ENCODE assay signal across 9 cellular contexts in genomic region chr11:44785856-44786606, GRCh38. TPM values are rescaled to one million over a fixed set of nuclear protein-coding genes. Genes with fewer than 3 reads are reported as not detected.
A peak's percentile ranks its signal among the peaks of the same experiment; 100 is the strongest.
DNase-seq lines count a peak whose midpoint lies in the region; FAIRE-seq and TF ChIP-seq lines count a peak whose summit lies in the region.
"Had no signal": no experiment of that assay in that cellular context is flagged by ENCODE, and none has a peak within 500 bp of the region (broad histone marks: within the 10 kb centered on the region; RNA-seq: fewer than 3 reads in every experiment).

No MANE protein-coding gene starts in this region.

- no peaks in the 10 kb centered on the region for H3K9me3 Mint-ChIP-seq in activated CD4-positive, alpha-beta memory T cell treated with anti-CD3 and anti-CD28 coated beads for 36 hours
- H3K9me3 Mint-ChIP-seq in activated CD4-positive, alpha-beta memory T cell treated with anti-CD3 and anti-CD28 coated beads, Interleukin-2, amount 10 ng/mL, durations not matched to agents 7 days and 5 days: no peaks in the 10 kb centered on the region

- H3K27me3 ChIP-seq in esophagus muscularis mucosa: no peaks in the 10 kb centered on the region

- H3K4me3 ChIP-seq in esophagus muscularis mucosa: no peak overlapping the region

- intact Hi-C loops in activated CD4-positive, alpha-beta memory T cell treated with anti-CD3 and anti-CD28 coated beads for 36 hours (cut with micrococcal nuclease): no loop called here
- intact Hi-C loops in esophagus muscularis mucosa (cut with DNase I): loop anchor here (10.0 kb wide), 1 partner anchor 161 kb away; no protein-coding TSS in a partner anchor

- peak in 1 of 3 experiments; percentile 22 for TF ChIP-seq CTCF in esophagus muscularis mucosa (IDR thresholded peaks at IDR 0.05)

- TF ChIP-seq EP300 in esophagus muscularis mucosa (IDR thresholded peaks at IDR 0.05): no peak

- POLR2A ChIA-PET in activated CD4-positive, alpha-beta memory T cell treated with anti-CD3 and anti-CD28 coated beads for 36 hours (lab: Charles Lee): no interaction called here
- POLR2A ChIA-PET in activated CD4-positive, alpha-beta memory T cell treated with anti-CD3 and anti-CD28 coated beads, Interleukin-2, amount 10 ng/mL, durations not matched to agents 7 days and 5 days (lab: Charles Lee): no interaction called here

- CTCF ChIA-PET in activated CD4-positive, alpha-beta memory T cell treated with anti-CD3 and anti-CD28 coated beads for 36 hours (lab: Charles Lee): interaction anchor here (1.3 to 2.3 kb wide), 3 partner anchors 10 to 126 kb away, joined by 4 to 16 read pairs (median 5); no protein-coding TSS in a partner anchor
- CTCF ChIA-PET in activated CD4-positive, alpha-beta memory T cell treated with anti-CD3 and anti-CD28 coated beads, Interleukin-2, amount 10 ng/mL, durations not matched to agents 7 days and 5 days (lab: Charles Lee): no interaction called here

- FAIRE-seq in urothelium cell line (lab: Jason Lieb, UNC): no peak

- no peak overlapping the region for H3K4me3 Mint-ChIP-seq in activated CD4-positive, alpha-beta memory T cell treated with anti-CD3 and anti-CD28 coated beads for 36 hours
- no peak overlapping the region for H3K4me3 Mint-ChIP-seq in activated CD4-positive, alpha-beta memory T cell treated with anti-CD3 and anti-CD28 coated beads, Interleukin-2, amount 10 ng/mL, durations not matched to agents 7 days and 5 days
- H3K4me3 Mint-ChIP-seq: CD14-positive monocyte had no signal

- no peak overlapping the region for H3K27ac Mint-ChIP-seq in activated CD4-positive, alpha-beta memory T cell treated with anti-CD3 and anti-CD28 coated beads for 36 hours
- no peak overlapping the region for H3K27ac Mint-ChIP-seq in activated CD4-positive, alpha-beta memory T cell treated with anti-CD3 and anti-CD28 coated beads, Interleukin-2, amount 10 ng/mL, durations not matched to agents 7 days and 5 days
- H3K27ac Mint-ChIP-seq: CD14-positive monocyte had no signal

- H3K27ac ChIP-seq in esophagus muscularis mucosa (replicated peaks in 1 of 4): peak overlapping the region; percentile 18 to 74 (median 66)

- no peak for TF ChIP-seq POLR2A in esophagus muscularis mucosa (IDR thresholded peaks at IDR 0.05; ENCODE audit: low read depth)

- peaks cover 54 to 99% (median 81%) of the 10 kb centered on the region in 4 donors for H3K4me1 ChIP-seq in esophagus muscularis mucosa

- no peaks in the 10 kb centered on the region for H3K9me3 ChIP-seq in esophagus muscularis mucosa

- no peaks in the 10 kb centered on the region for H3K27me3 Mint-ChIP-seq in activated CD4-positive, alpha-beta memory T cell treated with anti-CD3 and anti-CD28 coated beads for 36 hours
- H3K27me3 Mint-ChIP-seq in activated CD4-positive, alpha-beta memory T cell treated with anti-CD3 and anti-CD28 coated beads, Interleukin-2, amount 10 ng/mL, durations not matched to agents 7 days and 5 days: no peaks in the 10 kb centered on the region

- 41% methylated on average over 7 of the region's 7 CpGs for WGBS in esophagus muscularis mucosa

- peaks cover 3% of the 10 kb centered on the region for H3K36me3 Mint-ChIP-seq in activated CD4-positive, alpha-beta memory T cell treated with anti-CD3 and anti-CD28 coated beads for 36 hours
- no peaks in the 10 kb centered on the region for H3K36me3 Mint-ChIP-seq in activated CD4-positive, alpha-beta memory T cell treated with anti-CD3 and anti-CD28 coated beads, Interleukin-2, amount 10 ng/mL, durations not matched to agents 7 days and 5 days (ENCODE audit: low read depth)
- H3K36me3 Mint-ChIP-seq: CD14-positive monocyte had no signal

- DNase-seq in activated CD4-positive, alpha-beta memory T cell treated with anti-CD3 and anti-CD28 coated beads for 36 hours: peak; percentile 20
- no peak for DNase-seq in activated CD4-positive, alpha-beta memory T cell treated with anti-CD3 and anti-CD28 coated beads, Interleukin-2, amount 10 ng/mL, durations not matched to agents 7 days and 5 days
- peak; percentile 34 for DNase-seq in NCI-H1694 treated with DMSO at 0.1 percent for 48 hours (lab: John Stamatoyannopoulos, UW)
- DNase-seq in esophagus muscularis mucosa (ENCODE audit: extremely low spot score): no peak
- peak; percentile 28 for DNase-seq in stimulated activated CD8-positive, alpha-beta memory T cell treated with anti-CD3 and anti-CD28 coated beads, Interleukin-4, amount 100 ng/mL, for 48 hours
- no peak for DNase-seq in urothelium cell line (ENCODE audit: low spot score)
- no peak for DNase-seq in effector CD4-positive, alpha-beta T cell
- no peak for DNase-seq in NCI-H1092 treated with DMSO at 0.1 percent for 48 hours (lab: John Stamatoyannopoulos, UW)

- H3K4me1 Mint-ChIP-seq in activated CD4-positive, alpha-beta memory T cell treated with anti-CD3 and anti-CD28 coated beads for 36 hours (ENCODE audit: low read depth): no peaks in the 10 kb centered on the region
- no peaks in the 10 kb centered on the region for H3K4me1 Mint-ChIP-seq in activated CD4-positive, alpha-beta memory T cell treated with anti-CD3 and anti-CD28 coated beads, Interleukin-2, amount 10 ng/mL, durations not matched to agents 7 days and 5 days

- H3K36me3 ChIP-seq in esophagus muscularis mucosa: no peaks in the 10 kb centered on the region

RNA-seq across cellular contexts. Expression of gene TSPAN18, which starts 59.3 kb away (rescaled TPM):
- total RNA-seq in activated CD4-positive, alpha-beta memory T cell treated with anti-CD3 and anti-CD28 coated beads for 36 hours: 1 to 10 TPM; 5.8 to 8.2 TPM
- total RNA-seq in activated CD4-positive, alpha-beta memory T cell treated with anti-CD3 and anti-CD28 coated beads, Interleukin-2, amount 10 ng/mL, durations not matched to agents 7 days and 5 days: 10 to 100 TPM; 38.7 to 42.3 TPM
- total RNA-seq in esophagus muscularis mucosa: 10 to 100 TPM; 27.7 to 70.1 (median 50.2) TPM

Comparison
In these comparisons a context has a peak if more than half of its experiments do, and no peak if none do; other contexts are left out.
1. DNase-seq: peak in activated CD4-positive, alpha-beta memory T cell treated with anti-CD3 and anti-CD28 coated beads for 36 hours (single experiment), NCI-H1694 treated with DMSO at 0.1 percent for 48 hours (single experiment) and stimulated activated CD8-positive, alpha-beta memory T cell treated with anti-CD3 and anti-CD28 coated beads, Interleukin-4, amount 100 ng/mL, for 48 hours (single experiment); none in activated CD4-positive, alpha-beta memory T cell treated with anti-CD3 and anti-CD28 coated beads, Interleukin-2, amount 10 ng/mL, durations not matched to agents 7 days and 5 days (single experiment), esophagus muscularis mucosa (single experiment), urothelium cell line (single experiment), effector CD4-positive, alpha-beta T cell (single experiment) and NCI-H1092 treated with DMSO at 0.1 percent for 48 hours (single experiment).